ENCODE assay signal across 17 cellular contexts in the genomic region with DNA sequence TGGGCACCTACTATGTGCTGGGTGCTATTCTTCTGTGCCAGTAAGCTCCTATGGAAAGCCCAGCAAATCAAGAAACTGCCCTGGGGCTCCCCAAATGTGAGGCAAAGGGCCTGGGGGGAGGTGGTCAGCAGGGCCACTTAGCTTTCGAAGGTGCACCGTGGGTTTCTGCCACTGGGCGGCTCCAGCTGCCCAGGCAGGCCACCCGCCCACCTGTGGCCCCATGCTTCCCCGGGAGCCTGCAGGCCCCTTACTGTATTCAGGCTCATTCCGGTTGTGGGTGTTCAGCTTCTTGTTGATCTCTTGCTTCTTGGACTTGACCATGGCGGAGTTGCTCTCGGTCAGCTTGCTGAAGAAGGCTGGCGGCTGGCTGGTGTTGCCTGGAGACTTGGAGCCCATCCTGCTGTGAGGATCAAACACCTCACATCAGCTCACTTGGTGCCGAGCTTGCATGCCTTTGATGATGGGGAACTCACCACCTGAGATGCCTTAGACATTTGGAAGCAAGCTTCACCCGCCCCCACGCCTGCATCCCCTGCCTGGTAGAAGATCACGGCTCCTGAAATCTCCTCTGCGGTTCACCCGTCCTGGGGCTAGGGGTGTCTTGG. TPM values are rescaled to one million over a fixed set of nuclear protein-coding genes. Genes with fewer than 3 reads are reported as not detected.
DNase-seq lines count a peak whose midpoint lies in the region; ATAC-seq, FAIRE-seq and TF ChIP-seq lines count a peak whose summit lies in the region.
"Had no signal": no experiment of that assay in that cellular context is flagged by ENCODE, and none has a peak within 500 bp of the region (broad histone marks: within the 10 kb centered on the region; RNA-seq: fewer than 3 reads in every experiment).

No MANE protein-coding gene starts in this region.

- peak; percentile 27 for TF ChIP-seq CTCF in left ventricle myocardium inferior (IDR thresholded peaks at IDR 0.05; ENCODE audit: borderline replicate concordance)
- no peak; the same call in 1 of the 2 replicates for TF ChIP-seq CTCF in RWPE1 (conservative IDR thresholded peaks at IDR 0.05; ENCODE audit: low read depth)
- TF ChIP-seq CTCF in foreskin fibroblast (IDR thresholded peaks at IDR 0.05; ENCODE audit: low read depth, low read length), result peak; percentile 10
- peak; percentile 15 for TF ChIP-seq CTCF in upper lobe of right lung (IDR thresholded peaks at IDR 0.05)
- TF ChIP-seq CTCF in prostate gland (IDR thresholded peaks at IDR 0.05), result no peak

- FAIRE-seq in urothelium cell line (lab: Jason Lieb, UNC), result no peak
- FAIRE-seq: endometrium had no signal

- CTCF ChIA-PET in RWPE1 (lab: Yijun Ruan, JAX), result interaction anchor here (0.5 to 1.0 kb wide), 4 partner anchors 12 to 350 kb away, joined by 3 to 5 read pairs (median 4); no protein-coding TSS in a partner anchor

- no peaks in the 10 kb centered on the region for H3K27me3 ChIP-seq in left ventricle myocardium inferior (ENCODE audit: low read depth)
- H3K27me3 ChIP-seq in upper lobe of right lung, result no peaks in the 10 kb centered on the region
- no peaks in the 10 kb centered on the region for H3K27me3 ChIP-seq in prostate gland (replicated peaks; ENCODE audit: insufficient read depth)
- H3K27me3 ChIP-seq: ascending aorta, upper lobe of left lung had no signal

- H3K4me3 ChIP-seq in left ventricle myocardium inferior (no peak overlapping the region), foreskin fibroblast (ENCODE audit: low read depth in 1 of 2, low read length in 2 of 2) (no peak overlapping the region), upper lobe of right lung (no peak overlapping the region), prostate gland (no peak overlapping the region)
- H3K4me3 ChIP-seq: ascending aorta, upper lobe of left lung had no signal

- H3K9me3 ChIP-seq in left ventricle myocardium inferior (replicated peaks), result no peaks in the 10 kb centered on the region
- no peaks in the 10 kb centered on the region for H3K9me3 ChIP-seq in upper lobe of right lung
- H3K9me3 ChIP-seq in prostate gland, result no peaks in the 10 kb centered on the region
- H3K9me3 ChIP-seq: ascending aorta, upper lobe of left lung had no signal

- ATAC-seq in Right ventricle myocardium inferior (no peak), upper lobe of right lung (no peak), GM21717 (IDR thresholded peaks at IDR 0.05; ENCODE audit: unreplicated experiment) (no peak)

- whole genome bisulfite sequencing in prostate gland, result 90% methylated on average over 13 of the region's 15 CpGs

- DNase-seq in left ventricle myocardium inferior (no peak), Right ventricle myocardium inferior (ENCODE audit: missing footprints) (no peak), RWPE1 (ENCODE audit: low spot score) (no peak), foreskin fibroblast (no peak), upper lobe of right lung (no peak), urothelium cell line (ENCODE audit: low spot score) (no peak), prostate gland (ENCODE audit: low spot score) (no peak)
- DNase-seq: activated T-cell treated with anti-CD3 and anti-CD28 coated beads, Interleukin-2, amount 50 U/mL, for 24 hours; AML-193; Kasumi-1; naive B cell; NCI-H345; SIG-M5 had no signal

- H3K4me1 ChIP-seq in left ventricle myocardium inferior (peaks cover 21% of the 10 kb centered on the region), upper lobe of right lung (no peaks in the 10 kb centered on the region), prostate gland (replicated peaks) (no peaks in the 10 kb centered on the region)
- H3K4me1 ChIP-seq: upper lobe of left lung had no signal

- H3K27ac ChIP-seq in left ventricle myocardium inferior (replicated peaks), result no peak overlapping the region
- 0 out of 2 replicates have a peak overlapping the region, but pooled peaks have one; percentile 3 for H3K27ac ChIP-seq in RWPE1
- H3K27ac ChIP-seq in upper lobe of right lung, result no peak overlapping the region
- no peak overlapping the region for H3K27ac ChIP-seq in prostate gland
- H3K27ac ChIP-seq: ascending aorta, upper lobe of left lung had no signal

- H3K36me3 ChIP-seq in left ventricle myocardium inferior, result peaks cover 94% of the 10 kb centered on the region
- peaks cover 87% of the 10 kb centered on the region for H3K36me3 ChIP-seq in upper lobe of right lung
- peaks cover 15 to 60% of the 10 kb centered on the region in 2 donors for H3K36me3 ChIP-seq in prostate gland

- POLR2A ChIA-PET in RWPE1 (lab: Yijun Ruan, JAX; ENCODE audit: low non-redundant PET), result no interaction called here

- no peak for TF ChIP-seq POLR2A in prostate gland (IDR thresholded peaks at IDR 0.05)

- intact Hi-C loops in left ventricle myocardium inferior (cut with micrococcal nuclease), result no loop called here
- intact Hi-C loops in Right ventricle myocardium inferior (cut with DNase I), result no loop called here
- intact Hi-C loops in upper lobe of right lung (cut with DNase I), result no loop called here
- intact Hi-C loops in prostate gland (cut with DNase I), result no loop called here

RNA-seq across cellular contexts. Expression of a gene that starts 37.3 kb away (rescaled TPM):
- total RNA-seq in left ventricle myocardium inferior (0.27 TPM), Right ventricle myocardium inferior (0.19 TPM), upper lobe of right lung (1.0 TPM), prostate gland (10 to 100 TPM in 1 of 2 donors, 1 to 10 TPM in 1; 5.4 to 13.7 TPM)
- total RNA-seq: ascending aorta had no signal

Comparison
In these comparisons a context has a peak if more than half of its experiments do, and no peak if none do; other contexts are left out.
1. CTCF ChIP-seq: peak in left ventricle myocardium inferior (single experiment), foreskin fibroblast (single experiment) and upper lobe of right lung (single experiment); none in RWPE1 (single experiment) and prostate gland (0 of 4).